12 cellular contexts compared by ENCODE assay signal in the genomic region with DNA sequence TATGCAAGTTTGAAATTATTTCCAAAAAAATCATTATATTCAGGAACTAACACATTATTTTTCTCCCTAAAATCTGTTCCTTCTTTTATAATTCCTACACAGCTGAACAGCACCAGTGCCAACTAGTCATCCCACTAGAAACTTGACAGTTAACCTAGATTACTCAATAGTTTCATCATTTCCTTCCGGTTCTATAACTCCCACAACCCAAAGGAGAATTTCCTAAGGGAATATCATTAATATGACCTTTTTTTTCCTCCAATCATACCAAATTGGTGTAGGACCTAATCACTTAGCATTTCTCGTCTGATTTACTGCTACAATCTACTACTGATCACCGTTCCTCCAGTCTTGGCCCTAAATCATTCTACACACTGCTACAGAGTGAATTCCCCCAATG. TPM values are rescaled to one million over a fixed set of nuclear protein-coding genes. Genes with fewer than 3 reads are reported as not detected.
DNase-seq lines count a peak whose midpoint lies in the region; FAIRE-seq and TF ChIP-seq lines count a peak whose summit lies in the region.
"Had no signal": no experiment of that assay in that cellular context is flagged by ENCODE, and none has a peak within 500 bp of the region (broad histone marks: within the 10 kb centered on the region; RNA-seq: fewer than 3 reads in every experiment).

No MANE protein-coding gene starts in this region.

- H4K20me1 ChIP-seq in astrocyte (ENCODE audit: insufficient read depth, low read length): peaks cover 11% of the 10 kb centered on the region

- no peaks in the 10 kb centered on the region for H3K9me3 Mint-ChIP-seq in astrocyte (ENCODE audit: unreplicated experiment)
- H3K9me3 Mint-ChIP-seq: activated T-cell treated with anti-CD3 and anti-CD28 coated beads, Interleukin-2, amount 50 U/mL, for 72 hours had no signal

- H3K36me3 ChIP-seq in A673 (ENCODE audit: insufficient read depth, low read length, poor library complexity, severe bottlenecking) (peaks cover 2% of the 10 kb centered on the region), HEK293 (ENCODE audit: control insufficient read depth in 2 of 2, insufficient read depth in 1 of 2, low read length in 2 of 2) (peaks cover 0 to 5% of the 10 kb centered on the region in 2 experiments; a peak in 1 of 3 replicates), astrocyte (ENCODE audit: insufficient read depth, low read length) (no peaks in the 10 kb centered on the region), left ventricle myocardium inferior (peaks cover 5% of the 10 kb centered on the region), colonic mucosa (no peaks in the 10 kb centered on the region)

- peak overlapping the region; percentile 88 for H3K27ac ChIP-seq in A673 (ENCODE audit: low read depth, low read length, poor library complexity, severe bottlenecking)
- H3K27ac ChIP-seq in HEK293 (ENCODE audit: extremely low read depth, low read depth, low read length): no peak overlapping the region
- no peak overlapping the region for H3K27ac ChIP-seq in astrocyte (ENCODE audit: low read depth, low read length)
- H3K27ac ChIP-seq in left ventricle myocardium inferior (replicated peaks): peak overlapping the region; percentile 30
- no peak overlapping the region for H3K27ac ChIP-seq in colonic mucosa

- H3K9ac ChIP-seq in astrocyte (ENCODE audit: low read length) (no peak overlapping the region), colonic mucosa (ENCODE audit: low read depth in 2 of 2, low read length in 2 of 2) (no peak overlapping the region)

- peak; percentile 74 for FAIRE-seq in astrocyte (lab: Jason Lieb, UNC)
- FAIRE-seq: TTC549 had no signal

- POLR2A ChIA-PET in A673 (lab: Charles Lee; ENCODE audit: low non-redundant PET) (no interaction called here), HEK293 (lab: Yijun Ruan, JAX) (no interaction called here)

- TF ChIP-seq CTCF in A673 (conservative IDR thresholded peaks at IDR 0.05; ENCODE audit: low read depth, low read length): no peak
- no peak for TF ChIP-seq CTCF in HEK293 (tag by site-specific recombination; IDR thresholded peaks at IDR 0.05)
- no peak for TF ChIP-seq CTCF in astrocyte (IDR thresholded peaks at IDR 0.05; ENCODE audit: insufficient read depth, low read depth, low read length)
- TF ChIP-seq CTCF in left ventricle myocardium inferior (IDR thresholded peaks at IDR 0.05; ENCODE audit: borderline replicate concordance): no peak
- TF ChIP-seq CTCF in colonic mucosa (IDR thresholded peaks at IDR 0.05): no peak

- CTCF ChIA-PET in A673 (lab: Charles Lee) (no interaction called here), HEK293 (lab: Yijun Ruan, JAX) (no interaction called here)

- peaks cover 51% of the 10 kb centered on the region for H3K4me1 ChIP-seq in A673 (ENCODE audit: insufficient read depth, low read length, poor library complexity, severe bottlenecking)
- peaks cover 3% of the 10 kb centered on the region; the same call in 1 of the 2 replicates for H3K4me1 ChIP-seq in HEK293 (ENCODE audit: control insufficient read depth, insufficient read depth, low read length)
- peaks cover 6% of the 10 kb centered on the region for H3K4me1 ChIP-seq in astrocyte (ENCODE audit: insufficient read depth, low read length)
- peaks cover 58% of the 10 kb centered on the region for H3K4me1 ChIP-seq in left ventricle myocardium inferior
- no peaks in the 10 kb centered on the region for H3K4me1 ChIP-seq in colonic mucosa

- H3K27me3 ChIP-seq in A673 (replicated peaks; ENCODE audit: insufficient read depth, low read depth, low read length, poor library complexity) (no peaks in the 10 kb centered on the region), astrocyte (ENCODE audit: insufficient read depth, low read length) (no peaks in the 10 kb centered on the region), left ventricle myocardium inferior (ENCODE audit: low read depth) (no peaks in the 10 kb centered on the region), colonic mucosa (no peaks in the 10 kb centered on the region)

- no peak overlapping the region for H3K4me3 Mint-ChIP-seq in astrocyte (ENCODE audit: unreplicated experiment)
- H3K4me3 Mint-ChIP-seq: activated T-cell treated with anti-CD3 and anti-CD28 coated beads, Interleukin-2, amount 50 U/mL, for 72 hours; CD4-positive, CD25-positive, alpha-beta regulatory T cell had no signal

- peaks cover 75% of the 10 kb centered on the region for H3K79me2 ChIP-seq in astrocyte (ENCODE audit: insufficient read depth, low read length)

- no peaks in the 10 kb centered on the region for H3K9me3 ChIP-seq in A673 (ENCODE audit: low read depth, low read length, poor library complexity, severe bottlenecking)
- no peaks in the 10 kb centered on the region for H3K9me3 ChIP-seq in HEK293 (ENCODE audit: control insufficient read depth, insufficient read depth, low read depth, low read length)
- no peaks in the 10 kb centered on the region for H3K9me3 ChIP-seq in astrocyte (ENCODE audit: insufficient read depth, low read depth, low read length)
- H3K9me3 ChIP-seq in left ventricle myocardium inferior (replicated peaks): no peaks in the 10 kb centered on the region
- no peaks in the 10 kb centered on the region for H3K9me3 ChIP-seq in colonic mucosa

- H3K27ac Mint-ChIP-seq in astrocyte (ENCODE audit: unreplicated experiment): peak overlapping the region; percentile 96
- H3K27ac Mint-ChIP-seq: activated T-cell treated with anti-CD3 and anti-CD28 coated beads, Interleukin-2, amount 50 U/mL, for 72 hours; CD4-positive, CD25-positive, alpha-beta regulatory T cell had no signal

- no peaks in the 10 kb centered on the region for H3K27me3 Mint-ChIP-seq in astrocyte (ENCODE audit: low read depth, unreplicated experiment)
- H3K27me3 Mint-ChIP-seq: CD4-positive, CD25-positive, alpha-beta regulatory T cell had no signal

- no peak overlapping the region for H2AFZ ChIP-seq in astrocyte (ENCODE audit: low read depth, low read length)

- H3K4me3 ChIP-seq in A673 (ENCODE audit: low read depth, low read length, poor library complexity, severe bottlenecking) (peak overlapping the region; percentile 18), HEK293 (ENCODE audit: low read depth, low read length) (no peak overlapping the region), astrocyte (ENCODE audit: insufficient read depth, low read depth, low read length) (no peak overlapping the region), left ventricle myocardium inferior (no peak overlapping the region), colonic mucosa (no peak overlapping the region)
- H3K4me3 ChIP-seq: coronary artery had no signal

- DNase-seq in A673 (ENCODE audit: low spot score) (peak; percentile 80), astrocyte (ENCODE audit: low read depth) (peak; percentile 62), left ventricle myocardium inferior (no peak), ureter (ENCODE audit: low spot score) (no peak), colonic mucosa (no peak), NCI-H446 treated with DMSO at 0.1 percent for 48 hours (lab: John Stamatoyannopoulos, UW) (no peak)
- DNase-seq in activated naive CD4-positive, alpha-beta T cell treated with anti-CD3 and anti-CD28 coated beads, Interleukin-2, amount 50 U/mL, for 16 hours: no peak
- DNase-seq: activated T-cell treated with anti-CD3 and anti-CD28 coated beads, Interleukin-2, amount 50 U/mL, for 72 hours; CD4-positive, CD25-positive, alpha-beta regulatory T cell had no signal

- peaks cover 23% of the 10 kb centered on the region for H3K4me1 Mint-ChIP-seq in astrocyte (ENCODE audit: low read depth, unreplicated experiment)
- H3K4me1 Mint-ChIP-seq: CD4-positive, CD25-positive, alpha-beta regulatory T cell had no signal

- intact Hi-C loops in A673 (cut with micrococcal nuclease; ENCODE audit: unreplicated experiment): no loop called here
- intact Hi-C loops in left ventricle myocardium inferior (cut with micrococcal nuclease): no loop called here
- intact Hi-C loops in colonic mucosa (cut with DNase I): no loop called here

- no TSS peak for BruUV-seq in A673 (replicated peaks; lab: Mats Ljungman, UMichigan)

- H3K4me2 ChIP-seq in astrocyte (ENCODE audit: low read length): peak overlapping the region; percentile 66

- peaks cover 8% of the 10 kb centered on the region for H3K36me3 Mint-ChIP-seq in astrocyte (ENCODE audit: low read depth, unreplicated experiment)
- H3K36me3 Mint-ChIP-seq: CD4-positive, CD25-positive, alpha-beta regulatory T cell had no signal

TF ChIP-seq in HEK293, 187 proteins besides CTCF, POLR2A, EP300 and RAD21:
- TF ChIP-seq ZBTB1 (tag by site-specific recombination; IDR thresholded peaks at IDR 0.05): no peak
- TF ChIP-seq, protein P1, sequence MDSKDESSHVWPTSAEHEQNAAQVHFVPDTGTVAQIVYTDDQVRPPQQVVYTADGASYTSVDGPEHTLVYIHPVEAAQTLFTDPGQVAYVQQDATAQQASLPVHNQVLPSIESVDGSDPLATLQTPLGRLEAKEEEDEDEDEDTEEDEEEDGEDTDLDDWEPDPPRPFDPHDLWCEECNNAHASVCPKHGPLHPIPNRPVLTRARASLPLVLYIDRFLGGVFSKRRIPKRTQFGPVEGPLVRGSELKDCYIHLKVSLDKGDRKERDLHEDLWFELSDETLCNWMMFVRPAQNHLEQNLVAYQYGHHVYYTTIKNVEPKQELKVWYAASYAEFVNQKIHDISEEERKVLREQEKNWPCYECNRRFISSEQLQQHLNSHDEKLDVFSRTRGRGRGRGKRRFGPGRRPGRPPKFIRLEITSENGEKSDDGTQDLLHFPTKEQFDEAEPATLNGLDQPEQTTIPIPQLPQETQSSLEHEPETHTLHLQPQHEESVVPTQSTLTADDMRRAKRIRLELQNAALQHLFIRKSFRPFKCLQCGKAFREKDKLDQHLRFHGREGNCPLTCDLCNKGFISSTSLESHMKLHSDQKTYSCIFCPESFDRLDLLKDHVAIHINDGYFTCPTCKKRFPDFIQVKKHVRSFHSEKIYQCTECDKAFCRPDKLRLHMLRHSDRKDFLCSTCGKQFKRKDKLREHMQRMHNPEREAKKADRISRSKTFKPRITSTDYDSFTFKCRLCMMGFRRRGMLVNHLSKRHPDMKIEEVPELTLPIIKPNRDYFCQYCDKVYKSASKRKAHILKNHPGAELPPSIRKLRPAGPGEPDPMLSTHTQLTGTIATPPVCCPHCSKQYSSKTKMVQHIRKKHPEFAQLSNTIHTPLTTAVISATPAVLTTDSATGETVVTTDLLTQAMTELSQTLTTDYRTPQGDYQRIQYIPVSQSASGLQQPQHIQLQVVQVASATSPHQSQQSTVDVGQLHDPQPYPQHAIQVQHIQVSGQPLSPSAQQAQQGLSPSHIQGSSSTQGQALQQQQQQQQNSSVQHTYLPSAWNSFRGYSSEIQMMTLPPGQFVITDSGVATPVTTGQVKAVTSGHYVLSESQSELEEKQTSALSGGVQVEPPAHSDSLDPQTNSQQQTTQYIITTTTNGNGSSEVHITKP (tag by site-specific recombination; IDR thresholded peaks at IDR 0.05): 0 out of 2 replicates have a peak, but pooled peaks have one; percentile 10

RNA-seq across cellular contexts. Expression of gene WDFY3, which starts 45.9 kb away (rescaled TPM):
- total RNA-seq in A673 (2021): 42.9 and 43.4 TPM in 2 replicates
- 76.6 and 89.5 TPM in 2 replicates for total RNA-seq in astrocyte
- 48.7 TPM for total RNA-seq in left ventricle myocardium inferior
- total RNA-seq in ureter: 136 TPM
- total RNA-seq in colonic mucosa: 10 to 100 TPM; 46.3 to 50.8 TPM

Comparison
In these comparisons a context has a peak if more than half of its experiments do, and no peak if none do; other contexts are left out.
1. DNase-seq: peak in A673 (single experiment) and astrocyte (single experiment); none in left ventricle myocardium inferior (single experiment), ureter (single experiment), colonic mucosa (single experiment), activated naive CD4-positive, alpha-beta T cell treated with anti-CD3 and anti-CD28 coated beads, Interleukin-2, amount 50 U/mL, for 16 hours (single experiment) and NCI-H446 treated with DMSO at 0.1 percent for 48 hours (single experiment).
2. H3K27ac ChIP-seq: peak in A673 (single experiment) and left ventricle myocardium inferior (single experiment); none in HEK293 (single experiment), astrocyte (single experiment) and colonic mucosa (single experiment).